In the genomic region with DNA sequence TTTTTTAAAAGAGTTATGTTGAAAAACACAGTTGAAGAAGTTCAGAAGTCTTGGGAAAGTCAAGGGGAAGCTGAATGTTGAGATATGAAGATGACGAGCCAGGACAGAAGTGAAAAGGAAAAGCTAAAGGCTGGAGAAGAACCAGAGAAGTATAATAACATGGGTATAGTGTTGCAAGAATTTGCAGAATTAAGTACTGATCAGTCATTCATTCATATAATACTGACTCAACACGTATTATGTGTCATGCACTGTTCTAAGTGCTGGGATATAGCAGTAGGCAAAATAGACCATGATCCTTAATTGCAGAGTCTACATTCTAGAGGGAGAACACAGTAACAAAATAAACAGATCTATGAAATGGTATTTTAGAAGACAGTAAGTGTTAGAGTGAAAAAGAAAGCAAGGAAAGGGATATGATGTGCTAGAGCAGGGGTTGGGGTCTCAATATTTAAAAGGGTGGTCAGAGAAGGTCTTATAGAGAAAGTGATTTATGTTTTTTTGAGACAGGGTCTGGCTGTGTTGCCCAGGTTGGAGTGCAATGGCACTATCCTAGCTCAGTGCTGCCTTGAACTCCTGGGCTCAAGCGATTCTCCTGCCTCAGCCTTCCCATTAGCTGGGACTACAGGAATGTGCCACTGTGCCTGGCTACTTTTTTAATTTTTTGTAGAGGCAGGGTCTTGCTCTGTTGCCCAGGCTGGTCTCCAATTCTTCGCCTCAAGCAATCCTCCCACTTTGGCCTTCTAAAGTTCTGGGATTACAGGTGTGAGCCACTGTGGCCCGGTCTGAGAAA, we compare ENCODE assay signal across 18 cellular contexts.
DNase-seq lines count a peak whose midpoint lies in the region; ATAC-seq and TF ChIP-seq lines count a peak whose summit lies in the region.
"Had no signal": no experiment of that assay in that cellular context is flagged by ENCODE, and none has a peak within 500 bp of the region (broad histone marks: within the 10 kb centered on the region; RNA-seq: fewer than 3 reads in every experiment).

No MANE protein-coding gene starts in this region.

- DNase-seq in ELR (ENCODE audit: low read depth), result peak; percentile 19
- DNase-seq in NB4 (ENCODE audit: low read depth), result peak; percentile 11
- DNase-seq in amniotic epithelial cell (ENCODE audit: low read depth), result peak; percentile 61
- DNase-seq in foreskin keratinocyte, result peak in 1 of 2 donors; percentile 45
- DNase-seq in DMS 273 (lab: John Stamatoyannopoulos, UW; ENCODE audit: unreplicated experiment), result no peak
- DNase-seq: C1 segment of cervical spinal cord; Caco-2; DMS53; HFFc6; NCI-H1105; NCI-H1694 treated with DMSO at 0.1 percent for 48 hours; NCI-H69; NK-92 treated with Interleukin-12 subunit alpha and Interleukin-12 subunit beta, amount 100 ng/mL, for 24 hours; SHP77 treated with DMSO at 0.1 percent for 48 hours had no signal

- H3K27me3 ChIP-seq in foreskin keratinocyte, result no peaks in the 10 kb centered on the region

- TF ChIP-seq CTCF in NB4 (IDR thresholded peaks at IDR 0.05; ENCODE audit: low read depth, low read length) (no peak), foreskin keratinocyte (conservative IDR thresholded peaks at IDR 0.05) (no peak)

- H3K4me3 ChIP-seq in NB4 (ENCODE audit: low read depth, low read length), result no peak overlapping the region
- H3K4me3 ChIP-seq: GM23338 had no signal

- ATAC-seq in foreskin keratinocyte, result peak; percentile 79
- no peak for ATAC-seq in GM18520 (IDR thresholded peaks at IDR 0.05; ENCODE audit: unreplicated experiment)
- no peak for ATAC-seq in HG03520 (IDR thresholded peaks at IDR 0.05; ENCODE audit: unreplicated experiment)
- no peak for ATAC-seq in HG02884 (IDR thresholded peaks at IDR 0.05; ENCODE audit: unreplicated experiment)
- ATAC-seq: GM23338 had no signal

- H3K27ac ChIP-seq in foreskin keratinocyte, result no peak overlapping the region

- TF ChIP-seq POLR2A in NB4 (IDR thresholded peaks at IDR 0.05; ENCODE audit: extremely low read depth, insufficient read length), result no peak

- H3K4me1 ChIP-seq in foreskin keratinocyte, result no peaks in the 10 kb centered on the region
- H3K4me1 ChIP-seq: Caco-2 had no signal
